In genomic region chr2:124501575-124502152, GRCh38 we compare ENCODE assay signal across 18 cellular contexts.
"Had no signal": no experiment of that assay in that cellular context is flagged by ENCODE, and none has a peak within 500 bp of the region (broad histone marks: within the 10 kb centered on the region; RNA-seq: fewer than 3 reads in every experiment).

No MANE protein-coding gene starts in this region.

- DNase-seq: cortex of kidney; dorsolateral prefrontal cortex; effector CD8-positive, alpha-beta T cell; gastrocnemius medialis; immature natural killer cell; naive thymus-derived CD4-positive, alpha-beta T cell; nephron progenitor cell; right cardiac atrium; stimulated activated CD4-positive, alpha-beta T cell treated with anti-CD3 and anti-CD28 coated beads, Interleukin-4, amount 100 ng/mL, for 1 hour; stimulated activated CD8-positive, alpha-beta memory T cell treated with anti-CD3 and anti-CD28 coated beads, Interleukin-4, amount 100 ng/mL, for 48 hours; stimulated activated naive CD8-positive, alpha-beta T cell treated with anti-CD3 and anti-CD28 coated beads, Interleukin-15, Interleukin-2, amounts not matched to agents 100 U/mL and 50 U/mL, for 24 hours; tibial artery; upper lobe of left lung; uterus had no signal

- H3K4me3 ChIP-seq: dorsolateral prefrontal cortex, gastrocnemius medialis, tibial artery, upper lobe of left lung, uterus had no signal

- H3K9me3 ChIP-seq: gastrocnemius medialis, tibial artery, upper lobe of left lung, uterus had no signal

- H3K27ac ChIP-seq: dorsolateral prefrontal cortex, gastrocnemius medialis, tibial artery, upper lobe of left lung, uterus had no signal

- H3K4me1 ChIP-seq: gastrocnemius medialis, tibial artery, upper lobe of left lung, uterus had no signal

- FAIRE-seq: endometrium, keratinocyte had no signal

- ATAC-seq: esophagus mucosa; gastrocnemius medialis; naive thymus-derived CD4-positive, alpha-beta T cell; stimulated activated effector memory CD8-positive, alpha-beta T cell treated with anti-CD3 and anti-CD28 coated beads, Interleukin-12 subunit alpha, Interleukin-12 subunit beta, amount 100 ng/mL, for 72 hours; stimulated activated naive CD8-positive, alpha-beta T cell treated with anti-CD3 and anti-CD28 coated beads, Interleukin-15, Interleukin-2, amounts not matched to agents 100 U/mL and 50 U/mL, for 24 hours had no signal

- H3K36me3 ChIP-seq: gastrocnemius medialis, tibial artery, upper lobe of left lung, uterus had no signal

- H3K27me3 ChIP-seq: dorsolateral prefrontal cortex, gastrocnemius medialis, tibial artery, upper lobe of left lung, uterus had no signal
